Comparison of ENCODE assay signal across 16 cellular contexts in the genomic region with DNA sequence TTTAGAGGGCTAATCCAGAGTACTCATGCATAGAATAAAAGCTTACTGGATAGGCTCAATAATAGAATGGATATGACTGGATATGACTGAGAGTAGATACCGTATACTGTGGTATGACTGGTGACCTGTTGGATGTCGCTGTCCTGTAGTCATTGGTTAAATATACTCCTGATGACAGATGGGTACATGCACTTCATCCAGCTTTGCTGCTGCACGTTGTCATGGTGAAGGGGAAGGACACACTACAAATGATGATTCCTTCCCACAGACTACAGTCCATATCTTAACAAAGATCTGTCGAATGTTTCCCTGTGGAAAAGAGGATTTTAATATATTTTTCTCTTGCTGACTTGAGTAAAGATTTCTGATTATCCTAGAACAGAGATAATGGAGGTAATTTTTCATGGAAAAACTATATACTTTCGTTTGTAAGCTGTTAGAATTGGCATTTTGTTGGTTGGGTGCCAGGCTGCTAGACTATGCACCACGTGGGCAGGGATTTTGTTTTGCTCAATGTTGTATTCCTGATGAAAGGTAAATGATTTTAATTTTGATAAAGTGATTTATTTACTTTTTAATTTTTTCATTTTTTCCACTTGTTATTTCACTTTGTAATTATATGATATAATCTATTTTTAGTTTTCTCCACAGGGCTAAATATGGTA.
DNase-seq lines count a peak whose midpoint lies in the region; ATAC-seq, FAIRE-seq and TF ChIP-seq lines count a peak whose summit lies in the region.
"Had no signal": no experiment of that assay in that cellular context is flagged by ENCODE, and none has a peak within 500 bp of the region (broad histone marks: within the 10 kb centered on the region; RNA-seq: fewer than 3 reads in every experiment).

No MANE protein-coding gene starts in this region.

- DNase-seq in DMS153 (lab: John Stamatoyannopoulos, UW) = peak; percentile 11
- no peak for DNase-seq in DMS153 treated with DMSO at 0.1 percent for 48 hours (lab: John Stamatoyannopoulos, UW; ENCODE audit: unreplicated experiment)
- peak; percentile 68 for DNase-seq in NCI-H2227 treated with DMSO at 0.1 percent for 48 hours (lab: John Stamatoyannopoulos, UW)
- no peak for DNase-seq in psoas muscle
- no peak for DNase-seq in H54 (ENCODE audit: insufficient read length, low spot score)
- DNase-seq: 8988T; activated effector memory CD4-positive, alpha-beta T cell treated with Interleukin-2 at 50 U/mL for 16 hours; CD4-positive, CD25-positive, alpha-beta regulatory T cell; naive thymus-derived CD4-positive, alpha-beta T cell had no signal

- no peaks in the 10 kb centered on the region for H3K36me3 ChIP-seq in endocrine pancreas (ENCODE audit: control insufficient read depth, insufficient read depth, low read length)
- H3K36me3 ChIP-seq in psoas muscle (ENCODE audit: insufficient read depth in 1 of 2, low read depth in 1 of 2) = no peaks in the 10 kb centered on the region
- H3K36me3 ChIP-seq: prostate gland, suprapubic skin had no signal

- ATAC-seq in psoas muscle (peak; percentile 100), HG02610 (IDR thresholded peaks at IDR 0.05; ENCODE audit: unreplicated experiment) (no peak), HG02884 (IDR thresholded peaks at IDR 0.05; ENCODE audit: unreplicated experiment) (no peak)
- ATAC-seq: K562; naive thymus-derived CD4-positive, alpha-beta T cell had no signal

- H3K4me3 ChIP-seq in endocrine pancreas (ENCODE audit: control insufficient read depth, insufficient read depth, low read length) = peak overlapping the region; percentile 88
- H3K4me3 ChIP-seq in psoas muscle = no peak overlapping the region
- H3K4me3 ChIP-seq: K562, prostate gland, suprapubic skin had no signal

- no peak for TF ChIP-seq CTCF in psoas muscle (IDR thresholded peaks at IDR 0.05)

- no peak for TF ChIP-seq POLR2A in H54 (IDR thresholded peaks at IDR 0.05; ENCODE audit: low read depth, low read length)

- peak overlapping the region; percentile 79 for H3K27ac ChIP-seq in psoas muscle
- H3K27ac ChIP-seq: dorsolateral prefrontal cortex, prostate gland, suprapubic skin had no signal

- H3K9me3 ChIP-seq in endocrine pancreas (ENCODE audit: control insufficient read depth, low read length) (no peaks in the 10 kb centered on the region), psoas muscle (no peaks in the 10 kb centered on the region)
- H3K9me3 ChIP-seq: prostate gland, suprapubic skin had no signal

- no peak overlapping the region for H3K9ac ChIP-seq in endocrine pancreas (ENCODE audit: control insufficient read depth, insufficient read depth, low read length)

- intact Hi-C loops in psoas muscle (cut with DNase I) = no loop called here

- H3K4me1 ChIP-seq in endocrine pancreas (ENCODE audit: control insufficient read depth, insufficient read depth, low read length) = peaks cover 22% of the 10 kb centered on the region
- H3K4me1 ChIP-seq in psoas muscle = peaks cover 15% of the 10 kb centered on the region
- H3K4me1 ChIP-seq: prostate gland, suprapubic skin had no signal

- H3K27me3 ChIP-seq in endocrine pancreas (ENCODE audit: control insufficient read depth, insufficient read depth, low read length) = no peaks in the 10 kb centered on the region
- no peaks in the 10 kb centered on the region for H3K27me3 ChIP-seq in psoas muscle (ENCODE audit: insufficient read depth in 3 of 3, low read length in 2 of 3)
- H3K27me3 ChIP-seq: dorsolateral prefrontal cortex, suprapubic skin had no signal

- no peak for FAIRE-seq in H54 (lab: Jason Lieb, UNC)
- FAIRE-seq: K562 had no signal

- WGBS in psoas muscle, 3 donors = 19 to 31% (median 20%) methylated on average over 6 of the region's 6 CpGs

Comparison
In these comparisons a context has a peak if more than half of its experiments do, and no peak if none do; other contexts are left out.
1. DNase-seq: peak in DMS153 (single experiment) and NCI-H2227 treated with DMSO at 0.1 percent for 48 hours (single experiment); none in DMS153 treated with DMSO at 0.1 percent for 48 hours (single experiment), psoas muscle (0 of 2) and H54 (single experiment).
2. ATAC-seq: peak in psoas muscle (4 of 4); none in HG02610 (single experiment) and HG02884 (single experiment).